ENCODE assay signal across 8 cellular contexts in genomic region chr2:127387655-127388422, GRCh38. TPM values are rescaled to one million over a fixed set of nuclear protein-coding genes. Genes with fewer than 3 reads are reported as not detected.
DNase-seq lines count a peak whose midpoint lies in the region; ATAC-seq, FAIRE-seq and TF ChIP-seq lines count a peak whose summit lies in the region.

A gene with protein sequence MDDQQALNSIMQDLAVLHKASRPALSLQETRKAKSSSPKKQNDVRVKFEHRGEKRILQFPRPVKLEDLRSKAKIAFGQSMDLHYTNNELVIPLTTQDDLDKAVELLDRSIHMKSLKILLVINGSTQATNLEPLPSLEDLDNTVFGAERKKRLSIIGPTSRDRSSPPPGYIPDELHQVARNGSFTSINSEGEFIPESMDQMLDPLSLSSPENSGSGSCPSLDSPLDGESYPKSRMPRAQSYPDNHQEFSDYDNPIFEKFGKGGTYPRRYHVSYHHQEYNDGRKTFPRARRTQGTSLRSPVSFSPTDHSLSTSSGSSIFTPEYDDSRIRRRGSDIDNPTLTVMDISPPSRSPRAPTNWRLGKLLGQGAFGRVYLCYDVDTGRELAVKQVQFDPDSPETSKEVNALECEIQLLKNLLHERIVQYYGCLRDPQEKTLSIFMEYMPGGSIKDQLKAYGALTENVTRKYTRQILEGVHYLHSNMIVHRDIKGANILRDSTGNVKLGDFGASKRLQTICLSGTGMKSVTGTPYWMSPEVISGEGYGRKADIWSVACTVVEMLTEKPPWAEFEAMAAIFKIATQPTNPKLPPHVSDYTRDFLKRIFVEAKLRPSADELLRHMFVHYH (minus strand): TSS chr2:127387975. CDS start chr2:127343129, 44,846 bp downstream.

- peak within 1 kb of the TSS; percentile 97 to 99 for H3K27ac Mint-ChIP-seq in stimulated activated naive CD8-positive, alpha-beta T cell treated with anti-CD3 and anti-CD28 coated beads, Interleukin-15, amount 100 ng/mL, for 72 hours

- peak within 1 kb of the TSS; percentile 95 to 97 for H3K4me3 Mint-ChIP-seq in stimulated activated naive CD8-positive, alpha-beta T cell treated with anti-CD3 and anti-CD28 coated beads, Interleukin-15, amount 100 ng/mL, for 72 hours

- peaks cover 37% of the 10 kb centered on the region for H4K20me1 ChIP-seq in Loucy (ENCODE audit: insufficient read depth, low read length, poor library complexity, severe bottlenecking)
- H4K20me1 ChIP-seq in neural cell (ENCODE audit: insufficient read depth): peaks cover 3% of the 10 kb centered on the region

- H3K27ac ChIP-seq in neural cell (ENCODE audit: low read length): peak within 1 kb of the TSS; percentile 97

- no peak for TF ChIP-seq CTCF in Loucy (conservative IDR thresholded peaks at IDR 0.05; ENCODE audit: low read length)
- peak; percentile 24 for TF ChIP-seq CTCF in neural cell (IDR thresholded peaks at IDR 0.05; ENCODE audit: poor library complexity, severe bottlenecking)

- H2AFZ ChIP-seq in Loucy (ENCODE audit: low read length) (peak within 1 kb of the TSS; percentile 96), neural cell (ENCODE audit: low read depth, low read length) (peak within 1 kb of the TSS; percentile 90)

- H3K4me3 ChIP-seq in Loucy (ENCODE audit: low read length, poor library complexity, severe bottlenecking) (peak within 1 kb of the TSS; percentile 88), neural cell (ENCODE audit: low read length) (peak within 1 kb of the TSS; percentile 92)

- peaks cover 7 to 13% of the 10 kb centered on the region in 2 donors for H3K9me3 Mint-ChIP-seq in stimulated activated naive CD8-positive, alpha-beta T cell treated with anti-CD3 and anti-CD28 coated beads, Interleukin-15, amount 100 ng/mL, for 72 hours

- H3K9ac ChIP-seq in Loucy (ENCODE audit: low read depth, low read length, poor library complexity, severe bottlenecking) (peak within 1 kb of the TSS; percentile 99), neural cell (ENCODE audit: low read length) (peak within 1 kb of the TSS; percentile 100)

- DNase-seq in ELF-1 (ENCODE audit: low read depth, low spot score) (peak; percentile 93), H54 (ENCODE audit: insufficient read length, low spot score) (peak; percentile 89), SHP77 (lab: John Stamatoyannopoulos, UW) (peak; percentile 73 to 85), activated gamma-delta T cell (lab: John Stamatoyannopoulos, UW) (peak; percentile 98), fibroblast of the conjunctiva (ENCODE audit: low read depth) (peak; percentile 77)
- peak; percentile 90 to 95 for DNase-seq in stimulated activated naive CD8-positive, alpha-beta T cell treated with anti-CD3 and anti-CD28 coated beads, Interleukin-15, amount 100 ng/mL, for 72 hours

- H3K27me3 ChIP-seq in Loucy (ENCODE audit: insufficient read depth, low read length, poor library complexity, severe bottlenecking) (peaks cover 3% of the 10 kb centered on the region), neural cell (ENCODE audit: insufficient read depth, low read depth, low read length) (no peaks in the 10 kb centered on the region)

- peak; percentile 97 for TF ChIP-seq POLR2A in H54 (IDR thresholded peaks at IDR 0.05; ENCODE audit: low read depth, low read length)

- H3K9me2 ChIP-seq in Loucy (replicated peaks; ENCODE audit: low read depth, low read length): no peaks in the 10 kb centered on the region
- H3K9me2 ChIP-seq in neural cell (ENCODE audit: insufficient read depth, low read length): no peaks in the 10 kb centered on the region

- H3K36me3 ChIP-seq in Loucy (ENCODE audit: insufficient read depth, low read length) (no peaks in the 10 kb centered on the region), neural cell (ENCODE audit: insufficient read depth, low read length) (no peaks in the 10 kb centered on the region)

- ATAC-seq in stimulated activated naive CD8-positive, alpha-beta T cell treated with anti-CD3 and anti-CD28 coated beads, Interleukin-15, amount 100 ng/mL, for 72 hours: peak; percentile 87

- H3K4me2 ChIP-seq in Loucy (ENCODE audit: low read depth, low read length, poor library complexity, severe bottlenecking) (peak within 1 kb of the TSS; percentile 99), neural cell (ENCODE audit: low read length) (peak within 1 kb of the TSS; percentile 71)

- no peaks in the 10 kb centered on the region for H3K27me3 Mint-ChIP-seq in stimulated activated naive CD8-positive, alpha-beta T cell treated with anti-CD3 and anti-CD28 coated beads, Interleukin-15, amount 100 ng/mL, for 72 hours

- TF ChIP-seq EP300 in neural cell (conservative IDR thresholded peaks at IDR 0.05; ENCODE audit: poor library complexity, severe bottlenecking): peak; percentile 69

- no peaks in the 10 kb centered on the region for H3K9me3 ChIP-seq in Loucy (ENCODE audit: insufficient read depth, low read depth, low read length)
- no peaks in the 10 kb centered on the region for H3K9me3 ChIP-seq in neural cell (ENCODE audit: low read length)

- H3K4me1 ChIP-seq in Loucy (ENCODE audit: insufficient read depth, low read length, poor library complexity, severe bottlenecking): peaks cover 50% of the 10 kb centered on the region

- TF ChIP-seq RAD21 in neural cell (conservative IDR thresholded peaks at IDR 0.05): peak; percentile 9

- H3F3A ChIP-seq in Loucy (ENCODE audit: low read depth): peaks cover 3% of the 10 kb centered on the region; the same call in 1 of the 2 replicates
- no peaks in the 10 kb centered on the region for H3F3A ChIP-seq in neural cell (ENCODE audit: insufficient read depth, low read length, poor library complexity, severe bottlenecking)

- peaks cover 80% of the 10 kb centered on the region for H3K4me1 Mint-ChIP-seq in stimulated activated naive CD8-positive, alpha-beta T cell treated with anti-CD3 and anti-CD28 coated beads, Interleukin-15, amount 100 ng/mL, for 72 hours

- peaks cover 39% of the 10 kb centered on the region for H3K79me2 ChIP-seq in Loucy (ENCODE audit: insufficient read depth, low read length)
- peaks cover 35% of the 10 kb centered on the region for H3K79me2 ChIP-seq in neural cell (replicated peaks; ENCODE audit: insufficient read depth, low read length)

- FAIRE-seq in H54 (lab: Jason Lieb, UNC): no peak

TF ChIP-seq in neural cell, 6 proteins besides CTCF, POLR2A, EP300 and RAD21:
- TF ChIP-seq MXI1 (conservative IDR thresholded peaks at IDR 0.05; ENCODE audit: poor library complexity, severe bottlenecking): peak; percentile 65
- TF ChIP-seq POLR2AphosphoS5 (IDR thresholded peaks at IDR 0.05): peak; percentile 98
- TF ChIP-seq, protein P1, sequence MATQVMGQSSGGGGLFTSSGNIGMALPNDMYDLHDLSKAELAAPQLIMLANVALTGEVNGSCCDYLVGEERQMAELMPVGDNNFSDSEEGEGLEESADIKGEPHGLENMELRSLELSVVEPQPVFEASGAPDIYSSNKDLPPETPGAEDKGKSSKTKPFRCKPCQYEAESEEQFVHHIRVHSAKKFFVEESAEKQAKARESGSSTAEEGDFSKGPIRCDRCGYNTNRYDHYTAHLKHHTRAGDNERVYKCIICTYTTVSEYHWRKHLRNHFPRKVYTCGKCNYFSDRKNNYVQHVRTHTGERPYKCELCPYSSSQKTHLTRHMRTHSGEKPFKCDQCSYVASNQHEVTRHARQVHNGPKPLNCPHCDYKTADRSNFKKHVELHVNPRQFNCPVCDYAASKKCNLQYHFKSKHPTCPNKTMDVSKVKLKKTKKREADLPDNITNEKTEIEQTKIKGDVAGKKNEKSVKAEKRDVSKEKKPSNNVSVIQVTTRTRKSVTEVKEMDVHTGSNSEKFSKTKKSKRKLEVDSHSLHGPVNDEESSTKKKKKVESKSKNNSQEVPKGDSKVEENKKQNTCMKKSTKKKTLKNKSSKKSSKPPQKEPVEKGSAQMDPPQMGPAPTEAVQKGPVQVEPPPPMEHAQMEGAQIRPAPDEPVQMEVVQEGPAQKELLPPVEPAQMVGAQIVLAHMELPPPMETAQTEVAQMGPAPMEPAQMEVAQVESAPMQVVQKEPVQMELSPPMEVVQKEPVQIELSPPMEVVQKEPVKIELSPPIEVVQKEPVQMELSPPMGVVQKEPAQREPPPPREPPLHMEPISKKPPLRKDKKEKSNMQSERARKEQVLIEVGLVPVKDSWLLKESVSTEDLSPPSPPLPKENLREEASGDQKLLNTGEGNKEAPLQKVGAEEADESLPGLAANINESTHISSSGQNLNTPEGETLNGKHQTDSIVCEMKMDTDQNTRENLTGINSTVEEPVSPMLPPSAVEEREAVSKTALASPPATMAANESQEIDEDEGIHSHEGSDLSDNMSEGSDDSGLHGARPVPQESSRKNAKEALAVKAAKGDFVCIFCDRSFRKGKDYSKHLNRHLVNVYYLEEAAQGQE (IDR thresholded peaks at IDR 0.05; ENCODE audit: borderline replicate concordance): no peak
TF ChIP-seq in neural cell: peak in this region for 2.

RNA-seq across cellular contexts. Expression of the gene that starts here (rescaled TPM):
- 27.8 and 37.0 TPM in 2 replicates for polyA plus RNA-seq in neural cell
- polyA minus RNA-seq in neural cell: 73.0 and 74.7 TPM in 2 replicates

Comparison
In these comparisons a context has a peak if more than half of its experiments do, and no peak if none do; other contexts are left out.
1. Peak in every context shown above with its lines: DNase-seq, ATAC-seq, H3K4me3 ChIP-seq and H3K27ac ChIP-seq.